ENCODE assay signal across 35 cellular contexts in the genomic region with DNA sequence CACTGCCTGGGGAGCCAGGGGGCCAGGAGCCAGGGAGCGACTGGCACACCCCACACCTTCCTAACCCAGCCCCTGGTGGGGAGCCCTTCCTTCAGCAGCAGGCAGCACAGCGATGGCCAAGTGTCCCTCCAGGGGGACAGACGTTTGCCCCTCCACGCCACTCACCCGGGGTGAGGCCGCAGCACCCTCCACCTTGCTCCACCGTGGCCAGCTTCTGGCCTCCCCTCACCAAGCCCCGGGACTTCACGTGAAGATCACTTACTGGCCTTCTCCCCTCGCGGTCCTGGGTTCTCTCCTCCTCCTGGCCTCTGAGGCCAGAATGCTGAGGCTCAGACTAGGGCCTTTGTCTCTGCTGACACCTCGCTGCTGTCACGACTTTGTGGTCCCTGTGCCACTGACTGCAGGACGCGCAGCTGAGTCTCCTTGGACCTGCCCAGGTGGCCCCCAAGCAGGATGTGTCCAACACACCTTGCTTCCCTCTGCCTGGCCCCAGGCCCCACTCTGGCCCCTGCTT. TPM values are rescaled to one million over a fixed set of nuclear protein-coding genes. Genes with fewer than 3 reads are reported as not detected.
DNase-seq lines count a peak whose midpoint lies in the region; ATAC-seq and FAIRE-seq lines count a peak whose summit lies in the region.
"Had no signal": no experiment of that assay in that cellular context is flagged by ENCODE, and none has a peak within 500 bp of the region (broad histone marks: within the 10 kb centered on the region; RNA-seq: fewer than 3 reads in every experiment).

No MANE protein-coding gene starts in this region.

- no peak for FAIRE-seq in GM19239 (lab: Jason Lieb, UNC)
- FAIRE-seq in RCC 7860 (lab: Jason Lieb, UNC) = no peak
- FAIRE-seq: colon, D721Med, islet of Langerhans had no signal

- H3K27me3 ChIP-seq in rectal smooth muscle tissue (ENCODE audit: control insufficient read depth, insufficient read depth, low read length) = peaks cover 9% of the 10 kb centered on the region
- H3K27me3 ChIP-seq: MG63 had no signal

- H3K9me3 Mint-ChIP-seq in activated T-cell treated with anti-CD3 and anti-CD28 coated beads, Interleukin-2, amount 50 U/mL, for 24 hours = no peaks in the 10 kb centered on the region
- H3K9me3 Mint-ChIP-seq in activated T-cell treated with anti-CD3 and anti-CD28 coated beads, Interleukin-2, amount 50 U/mL, for 72 hours = no peaks in the 10 kb centered on the region
- H3K9me3 Mint-ChIP-seq: activated naive CD8-positive, alpha-beta T cell treated with anti-CD3 and anti-CD28 coated beads for 36 hours; CD4-positive, alpha-beta T cell; natural killer cell; stimulated activated naive B cell treated with anti-CD40 and anti-IgM and Interleukin-4, amounts not matched to agents 10 μg/mL and 1 μg/mL and 100 μg/mL, for 72 hours had no signal

- DNase-seq in activated T-cell treated with anti-CD3 and anti-CD28 coated beads, Interleukin-2, amount 50 U/mL, for 24 hours = peak; percentile 21
- DNase-seq in activated T-cell treated with anti-CD3 and anti-CD28 coated beads, Interleukin-2, amount 50 U/mL, for 72 hours = no peak
- DNase-seq in GM19239 (ENCODE audit: insufficient read length, low spot score) = peak; percentile 4
- DNase-seq in islet precursor cell = peak; percentile 51
- DNase-seq in activated CD4-positive, alpha-beta T cell treated with anti-CD3 and anti-CD28 coated beads, Interleukin-2, amount 50 U/mL, for 4 hours = no peak
- DNase-seq in RCC 7860 (ENCODE audit: low spot score) = no peak
- no peak for DNase-seq in GOT3 (lab: John Stamatoyannopoulos, UW)
- DNase-seq: activated CD4-positive, alpha-beta T cell treated with anti-CD3 and anti-CD28 coated beads for 4 hours; activated effector memory CD4-positive, alpha-beta T cell treated with anti-CD3 and anti-CD28 coated beads, Interleukin-2, amount 50 U/mL, for 16 hours; activated naive CD8-positive, alpha-beta T cell treated with anti-CD3 and anti-CD28 coated beads for 36 hours; anterior cingulate cortex; DND-41; effector CD8-positive, alpha-beta T cell; MG63; midbrain; natural killer cell; NCI-H2081 treated with DMSO at 0.1 percent for 48 hours; SIG-M5; stimulated activated naive B cell treated with anti-CD40 and anti-IgM and Interleukin-4, amounts not matched to agents 10 μg/mL and 1 μg/mL and 100 μg/mL, for 72 hours; SW 1271; T-helper 9 cell; WERI-Rb-1 had no signal

- H3K4me3 Mint-ChIP-seq in activated T-cell treated with anti-CD3 and anti-CD28 coated beads, Interleukin-2, amount 50 U/mL, for 24 hours = no peak overlapping the region
- H3K4me3 Mint-ChIP-seq in activated T-cell treated with anti-CD3 and anti-CD28 coated beads, Interleukin-2, amount 50 U/mL, for 72 hours = no peak overlapping the region
- H3K4me3 Mint-ChIP-seq: activated naive CD8-positive, alpha-beta T cell treated with anti-CD3 and anti-CD28 coated beads for 36 hours; CD4-positive, alpha-beta T cell; natural killer cell; stimulated activated naive B cell treated with anti-CD40 and anti-IgM and Interleukin-4, amounts not matched to agents 10 μg/mL and 1 μg/mL and 100 μg/mL, for 72 hours had no signal

- H3K9ac ChIP-seq in rectal smooth muscle tissue (ENCODE audit: low read length) = no peak overlapping the region
- H3K9ac ChIP-seq: KMS-11 had no signal

- H3K4me1 Mint-ChIP-seq in activated T-cell treated with anti-CD3 and anti-CD28 coated beads, Interleukin-2, amount 50 U/mL, for 24 hours (ENCODE audit: low read depth) = peaks cover 12% of the 10 kb centered on the region
- H3K4me1 Mint-ChIP-seq in activated T-cell treated with anti-CD3 and anti-CD28 coated beads, Interleukin-2, amount 50 U/mL, for 72 hours (ENCODE audit: low read depth) = peaks cover 15% of the 10 kb centered on the region

- no peak overlapping the region for H3K27ac ChIP-seq in rectal smooth muscle tissue (ENCODE audit: low read depth, low read length)
- H3K27ac ChIP-seq: KMS-11, skin epidermis, WERI-Rb-1 had no signal

- H3K27ac Mint-ChIP-seq in activated T-cell treated with anti-CD3 and anti-CD28 coated beads, Interleukin-2, amount 50 U/mL, for 24 hours = no peak overlapping the region
- no peak overlapping the region for H3K27ac Mint-ChIP-seq in activated T-cell treated with anti-CD3 and anti-CD28 coated beads, Interleukin-2, amount 50 U/mL, for 72 hours
- H3K27ac Mint-ChIP-seq: activated naive CD8-positive, alpha-beta T cell treated with anti-CD3 and anti-CD28 coated beads for 36 hours; CD4-positive, alpha-beta T cell; natural killer cell had no signal

- H3K4me1 ChIP-seq in rectal smooth muscle tissue (ENCODE audit: control insufficient read depth, insufficient read depth, low read length) = no peaks in the 10 kb centered on the region
- H3K4me1 ChIP-seq: breast epithelium, HAP-1 had no signal

- peak overlapping the region; percentile 26 for H3K4me3 ChIP-seq in rectal smooth muscle tissue (ENCODE audit: low read length)
- H3K4me3 ChIP-seq: HAP-1, MG63, skin epidermis had no signal

- no peaks in the 10 kb centered on the region for H3K36me3 Mint-ChIP-seq in activated T-cell treated with anti-CD3 and anti-CD28 coated beads, Interleukin-2, amount 50 U/mL, for 24 hours (ENCODE audit: low read depth)
- H3K36me3 Mint-ChIP-seq in activated T-cell treated with anti-CD3 and anti-CD28 coated beads, Interleukin-2, amount 50 U/mL, for 72 hours (ENCODE audit: insufficient read depth in 2 of 2) = no peaks in the 10 kb centered on the region
- H3K36me3 Mint-ChIP-seq: activated naive CD8-positive, alpha-beta T cell treated with anti-CD3 and anti-CD28 coated beads for 36 hours; natural killer cell; stimulated activated naive B cell treated with anti-CD40 and anti-IgM and Interleukin-4, amounts not matched to agents 10 μg/mL and 1 μg/mL and 100 μg/mL, for 72 hours had no signal

- ATAC-seq in activated T-cell treated with anti-CD3 and anti-CD28 coated beads, Interleukin-2, amount 50 U/mL, for 72 hours (replicated peaks in 1 of 2) = no peak
- ATAC-seq: natural killer cell; Panc1; stimulated activated naive B cell treated with anti-CD40 and anti-IgM and Interleukin-4, amounts not matched to agents 10 μg/mL and 1 μg/mL and 100 μg/mL, for 72 hours had no signal

- H3K36me3 ChIP-seq in rectal smooth muscle tissue (ENCODE audit: control insufficient read depth, insufficient read depth, low read length) = no peaks in the 10 kb centered on the region
- H3K36me3 ChIP-seq: breast epithelium, HAP-1, MG63, WERI-Rb-1 had no signal

- peaks cover 34% of the 10 kb centered on the region for H3K27me3 Mint-ChIP-seq in activated T-cell treated with anti-CD3 and anti-CD28 coated beads, Interleukin-2, amount 50 U/mL, for 24 hours
- H3K27me3 Mint-ChIP-seq in activated T-cell treated with anti-CD3 and anti-CD28 coated beads, Interleukin-2, amount 50 U/mL, for 72 hours (ENCODE audit: low read depth) = peaks cover 8% of the 10 kb centered on the region

RNA-seq across cellular contexts. Expression of a gene that starts 3.5 kb away (rescaled TPM):
- total RNA-seq in activated T-cell treated with anti-CD3 and anti-CD28 coated beads, Interleukin-2, amount 50 U/mL, for 72 hours = under 1 TPM in 1 of 2 donors, not detected in 1; 0.30 TPM
- total RNA-seq: A172; activated naive CD8-positive, alpha-beta T cell treated with anti-CD3 and anti-CD28 coated beads for 36 hours; CD4-positive, alpha-beta T cell; epithelial cell of proximal tubule; glomerular endothelial cell; natural killer cell had no signal

RNA-seq across cellular contexts. Expression of a gene that starts 56.4 kb away (rescaled TPM):
- under 1 TPM; 0.05 to 0.25 TPM for total RNA-seq in activated T-cell treated with anti-CD3 and anti-CD28 coated beads, Interleukin-2, amount 50 U/mL, for 72 hours
- total RNA-seq: natural killer cell had no signal

Comparison
In these comparisons a context has a peak if more than half of its experiments do, and no peak if none do; other contexts are left out.
1. DNase-seq: peak in activated T-cell treated with anti-CD3 and anti-CD28 coated beads, Interleukin-2, amount 50 U/mL, for 24 hours (single experiment), GM19239 (single experiment) and islet precursor cell (single experiment); none in activated T-cell treated with anti-CD3 and anti-CD28 coated beads, Interleukin-2, amount 50 U/mL, for 72 hours (0 of 2), activated CD4-positive, alpha-beta T cell treated with anti-CD3 and anti-CD28 coated beads, Interleukin-2, amount 50 U/mL, for 4 hours (0 of 2), RCC 7860 (single experiment) and GOT3 (single experiment).